Comparison of ENCODE assay signal across 12 cellular contexts in the genomic region with DNA sequence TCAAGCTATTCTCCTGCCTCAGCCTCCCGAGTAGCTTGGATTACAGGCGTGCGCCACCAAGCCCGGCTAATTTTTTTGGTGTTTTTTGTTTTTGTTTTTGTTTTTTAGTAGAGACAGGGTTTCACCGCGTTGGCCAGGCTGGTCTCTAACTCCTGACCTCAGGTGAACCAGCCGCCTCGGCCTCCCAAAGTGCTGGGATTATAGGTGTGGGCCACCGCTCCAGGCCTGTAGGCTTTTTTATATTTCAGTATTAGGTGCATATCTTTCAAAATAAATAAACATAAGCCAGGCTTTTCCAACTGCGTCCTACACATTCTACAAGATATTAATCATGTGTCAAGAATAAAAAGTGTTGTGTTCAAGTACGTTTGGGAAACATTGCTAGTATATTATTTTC. TPM values are rescaled to one million over a fixed set of nuclear protein-coding genes. Genes with fewer than 3 reads are reported as not detected.
A peak's percentile ranks its signal among the peaks of the same experiment; 100 is the strongest.
DNase-seq lines count a peak whose midpoint lies in the region; TF ChIP-seq lines count a peak whose summit lies in the region.
"Not testable (repeated sequence)": the region's sequence is repeated elsewhere in the genome, so short reads cannot be mapped to it uniquely, and the experiment has no call there.
"Had no signal": no experiment of that assay in that cellular context is flagged by ENCODE, and none has a peak within 500 bp of the region (broad histone marks: within the 10 kb centered on the region; RNA-seq: fewer than 3 reads in every experiment).

No MANE protein-coding gene starts in this region.

- not testable (repeated sequence) for H3K27me3 ChIP-seq in BJ (ENCODE audit: control insufficient read depth, insufficient read depth, low read length); HUES6 (ENCODE audit: control insufficient read depth, insufficient read depth, low read length); adipocyte (replicated peaks; ENCODE audit: control insufficient read depth, insufficient read depth, low read length); neural progenitor cell; stomach

- H3K9me3 ChIP-seq in HUES6 (ENCODE audit: control insufficient read depth, insufficient read depth, low read depth, low read length); adipocyte (ENCODE audit: control insufficient read depth, low read length); neural progenitor cell (ENCODE audit: low read depth); stomach: not testable (repeated sequence)

- peak overlapping the region; percentile 80 for H3K4me2 ChIP-seq in neural progenitor cell

- not testable (repeated sequence) for TF ChIP-seq POLR2A in stomach (IDR thresholded peaks at IDR 0.05)

- H3K79me2 ChIP-seq in neural progenitor cell (ENCODE audit: low read depth) = peaks cover 30% of the 10 kb centered on the region

- peak overlapping the region; percentile 89 for H3K4me3 Mint-ChIP-seq in T-helper 1 cell treated with Interleukin-12 subunit alpha and Interleukin-12 subunit beta and Interleukin-4 antibody, amounts not matched to agents 30 μg/mL and 1 μg/mL, for 36 hours
- H3K4me3 Mint-ChIP-seq in endothelial cell (ENCODE audit: unreplicated experiment) (peak overlapping the region; percentile 89), immature natural killer cell (peak overlapping the region; percentile 85 to 90 (median 89)), neural progenitor cell (peak overlapping the region; percentile 89)

- intact Hi-C loops in stomach (cut with DNase I; ENCODE audit: low total_unique reads) = not testable (repeated sequence)

- not testable (repeated sequence) for DNase-seq in BJ (ENCODE audit: low read depth); adipocyte (ENCODE audit: low read depth); endothelial cell (ENCODE audit: low spot score); immature natural killer cell; neural progenitor cell (ENCODE audit: low spot score); stomach

- not testable (repeated sequence) for TF ChIP-seq CTCF in BJ (IDR thresholded peaks at IDR 0.05; ENCODE audit: insufficient read depth, low read depth, low read length); endothelial cell (IDR thresholded peaks at IDR 0.05; ENCODE audit: unreplicated experiment); neural progenitor cell (IDR thresholded peaks at IDR 0.05); stomach (IDR thresholded peaks at IDR 0.05)

- peak overlapping the region; percentile 85 for H3K27ac Mint-ChIP-seq in T-helper 1 cell treated with Interleukin-12 subunit alpha and Interleukin-12 subunit beta and Interleukin-4 antibody, amounts not matched to agents 30 μg/mL and 1 μg/mL, for 36 hours
- H3K27ac Mint-ChIP-seq in endothelial cell (ENCODE audit: unreplicated experiment) (peak overlapping the region; percentile 85), immature natural killer cell (peak overlapping the region; percentile 75 to 95 (median 90)), neural progenitor cell (peak overlapping the region; percentile 72)

- H3K4me1 ChIP-seq in HUES6 (ENCODE audit: control insufficient read depth, insufficient read depth, low read length); adipocyte (ENCODE audit: control insufficient read depth, insufficient read depth, low read length); neural progenitor cell: not testable (repeated sequence)
- peaks cover 0 to 15% (median 0%) of the 10 kb centered on the region in 4 donors for H3K4me1 ChIP-seq in stomach

- not testable (repeated sequence) for H4K20me1 ChIP-seq in neural progenitor cell (ENCODE audit: low read depth)

- not testable (repeated sequence) for TF ChIP-seq EP300 in stomach (IDR thresholded peaks at IDR 0.05)

- not testable (repeated sequence) for H3K9ac ChIP-seq in HUES6 (ENCODE audit: low read length); neural progenitor cell
- peak overlapping the region; percentile 83 for H3K9ac ChIP-seq in adipocyte (ENCODE audit: low read length)

- 20 to 47% (median 42%) methylated on average over 5 to 7 of the region's 11 CpGs for WGBS in stomach, 5 donors

- CTCF ChIA-PET in BJ (lab: Yijun Ruan, JAX) = not testable (repeated sequence)

- H3F3A ChIP-seq in neural progenitor cell (ENCODE audit: low read depth) = not testable (repeated sequence)

- not testable (repeated sequence) for H3K27me3 Mint-ChIP-seq in T-helper 1 cell treated with Interleukin-12 subunit alpha and Interleukin-12 subunit beta and Interleukin-4 antibody, amounts not matched to agents 30 μg/mL and 1 μg/mL, for 36 hours (ENCODE audit: low read depth); endothelial cell (ENCODE audit: unreplicated experiment); neural progenitor cell (ENCODE audit: insufficient read depth, low read depth)
- H3K27me3 Mint-ChIP-seq in immature natural killer cell (ENCODE audit: low read depth in 3 of 3) = peaks cover 0 to 12% (median 4%) of the 10 kb centered on the region in 3 donors

- not testable (repeated sequence) for H3K27ac ChIP-seq in HUES6 (ENCODE audit: low read depth, low read length); neural progenitor cell
- H3K27ac ChIP-seq in stomach = peak overlapping the region; percentile 45 to 89 (median 78)

- not testable (repeated sequence) for H3K9me3 Mint-ChIP-seq in T-helper 1 cell treated with Interleukin-12 subunit alpha and Interleukin-12 subunit beta and Interleukin-4 antibody, amounts not matched to agents 30 μg/mL and 1 μg/mL, for 36 hours; endothelial cell (ENCODE audit: unreplicated experiment); immature natural killer cell; neural progenitor cell

- POLR2A ChIA-PET in BJ (lab: Charles Lee) = not testable (repeated sequence)

- H2AFZ ChIP-seq in neural progenitor cell (replicated peaks) = peak overlapping the region; percentile 99

- not testable (repeated sequence) for H3K36me3 ChIP-seq in BJ (ENCODE audit: control insufficient read depth, insufficient read depth, low read length); HUES6 (ENCODE audit: control insufficient read depth, insufficient read depth, low read length); adipocyte (ENCODE audit: control insufficient read depth, insufficient read depth, low read length, severe bottlenecking); neural progenitor cell; stomach

- H3K36me3 Mint-ChIP-seq in T-helper 1 cell treated with Interleukin-12 subunit alpha and Interleukin-12 subunit beta and Interleukin-4 antibody, amounts not matched to agents 30 μg/mL and 1 μg/mL, for 36 hours (ENCODE audit: low read depth); endothelial cell (ENCODE audit: low read depth, unreplicated experiment); immature natural killer cell; neural progenitor cell: not testable (repeated sequence)

- H3K4me3 ChIP-seq in BJ (ENCODE audit: low read depth, low read length) (peak overlapping the region; percentile 37), HUES6 (ENCODE audit: low read depth, low read length) (peak overlapping the region; percentile 66), adipocyte (ENCODE audit: low read length) (peak overlapping the region; percentile 82), neural progenitor cell (peak overlapping the region; percentile 68), stomach (peak overlapping the region; percentile 52 to 64 (median 56))

- H3K4me1 Mint-ChIP-seq in T-helper 1 cell treated with Interleukin-12 subunit alpha and Interleukin-12 subunit beta and Interleukin-4 antibody, amounts not matched to agents 30 μg/mL and 1 μg/mL, for 36 hours (ENCODE audit: low read depth); endothelial cell (ENCODE audit: unreplicated experiment); neural progenitor cell: not testable (repeated sequence)
- peaks cover 11 to 16% of the 10 kb centered on the region in 2 donors for H3K4me1 Mint-ChIP-seq in immature natural killer cell

RNA-seq across cellular contexts. Expression of gene NUTM2F, which starts 45.3 kb away (rescaled TPM):
- polyA plus RNA-seq in BJ (2011; rRNA removed) (not detected in 2 replicates), immature natural killer cell (not detected), stomach (not detected)
- polyA minus RNA-seq in BJ (2011; rRNA and poly(A)+ RNA removed) = not detected in 2 replicates
- total RNA-seq in endothelial cell (ENCODE audit: unreplicated experiment) (not detected), neural progenitor cell (ENCODE audit: low replicate concordance) (0.22 TPM in 1 of 2 replicates, not detected in the other), stomach (not detected)
- total RNA-seq: activated CD8-positive, alpha-beta memory T cell treated with anti-CD3 and anti-CD28 coated beads for 36 hours; frontal cortex; M059J; T-helper 1 cell treated with Interleukin-12 subunit alpha and Interleukin-12 subunit beta and Interleukin-4 antibody, amounts not matched to agents 30 ng/mL and 1 ng/mL, for 36 hours had no signal
